ENCODE assay signal across 22 cellular contexts in genomic region chr6:159804504-159804903, GRCh38. TPM values are rescaled to one million over a fixed set of nuclear protein-coding genes. Genes with fewer than 3 reads are reported as not detected.
"Had no signal": no experiment of that assay in that cellular context is flagged by ENCODE, and none has a peak within 500 bp of the region (broad histone marks: within the 10 kb centered on the region; RNA-seq: fewer than 3 reads in every experiment).

No MANE protein-coding gene starts in this region.

- H3K27me3 ChIP-seq: body of pancreas, cardiac muscle cell, heart right ventricle had no signal

- H3K9me3 Mint-ChIP-seq: activated CD4-positive, alpha-beta memory T cell treated with anti-CD3 and anti-CD28 coated beads, Interleukin-2, amount 10 ng/mL, durations not matched to agents 7 days and 5 days; activated CD4-positive, alpha-beta T cell treated with anti-CD3 and anti-CD28 coated beads, Interleukin-2, amount 10 ng/mL, durations not matched to agents 24 days and 14 days; activated T-cell treated with anti-CD3 and anti-CD28 coated beads, Interleukin-2, amount 50 U/mL, for 72 hours; naive thymus-derived CD8-positive, alpha-beta T cell had no signal

- H3K4me3 Mint-ChIP-seq: activated CD4-positive, alpha-beta memory T cell treated with anti-CD3 and anti-CD28 coated beads, Interleukin-2, amount 10 ng/mL, durations not matched to agents 7 days and 5 days; activated CD4-positive, alpha-beta T cell treated with anti-CD3 and anti-CD28 coated beads, Interleukin-2, amount 10 ng/mL, durations not matched to agents 24 days and 14 days; activated T-cell treated with anti-CD3 and anti-CD28 coated beads, Interleukin-2, amount 50 U/mL, for 72 hours; naive thymus-derived CD8-positive, alpha-beta T cell had no signal

- H3K4me3 ChIP-seq: body of pancreas, cardiac muscle cell, heart right ventricle had no signal

- H3K27me3 Mint-ChIP-seq: activated CD4-positive, alpha-beta memory T cell treated with anti-CD3 and anti-CD28 coated beads, Interleukin-2, amount 10 ng/mL, durations not matched to agents 7 days and 5 days; activated CD4-positive, alpha-beta T cell treated with anti-CD3 and anti-CD28 coated beads, Interleukin-2, amount 10 ng/mL, durations not matched to agents 24 days and 14 days; naive thymus-derived CD8-positive, alpha-beta T cell had no signal

- H3K27ac ChIP-seq: cardiac muscle cell, epithelial cell of prostate, heart right ventricle had no signal

- ATAC-seq: activated CD4-positive, CD25-positive, alpha-beta regulatory T cell treated with anti-CD3 and anti-CD28 coated beads, Interleukin-2, amount 50 U/mL, for 24 hours; activated T-cell treated with anti-CD3 and anti-CD28 coated beads, Interleukin-2, amount 50 U/mL, for 72 hours; body of pancreas; heart right ventricle; left lobe of liver; naive thymus-derived CD8-positive, alpha-beta T cell; stimulated activated naive CD8-positive, alpha-beta T cell treated with anti-CD3 and anti-CD28 coated beads, Interleukin-15, Interleukin-2, amounts not matched to agents 100 U/mL and 50 U/mL, for 24 hours had no signal

- H3K36me3 ChIP-seq: cardiac muscle cell had no signal

- DNase-seq: activated CD4-positive, alpha-beta memory T cell treated with anti-CD3 and anti-CD28 coated beads, Interleukin-2, amount 10 ng/mL, durations not matched to agents 7 days and 5 days; activated CD4-positive, alpha-beta T cell treated with anti-CD3 and anti-CD28 coated beads, Interleukin-2, amount 10 ng/mL, durations not matched to agents 24 days and 14 days; activated gamma-delta T cell; activated naive CD4-positive, alpha-beta T cell treated with anti-CD3 and anti-CD28 coated beads, Interleukin-2, amount 50 U/mL, for 16 hours; activated T-cell treated with anti-CD3 and anti-CD28 coated beads, Interleukin-2, amount 50 U/mL, for 72 hours; anterior cingulate cortex; body of pancreas; heart right ventricle; kidney; naive thymus-derived CD8-positive, alpha-beta T cell; stimulated activated CD4-positive, alpha-beta T cell treated with anti-CD3 and anti-CD28 coated beads, Interleukin-4, amount 100 ng/mL, for 24 hours; stimulated activated naive CD8-positive, alpha-beta T cell treated with anti-CD3 and anti-CD28 coated beads, Interleukin-15, Interleukin-2, amounts not matched to agents 100 U/mL and 50 U/mL, for 24 hours had no signal

- H3K9me3 ChIP-seq: body of pancreas, heart right ventricle had no signal

- H3K27ac Mint-ChIP-seq: activated CD4-positive, alpha-beta memory T cell treated with anti-CD3 and anti-CD28 coated beads, Interleukin-2, amount 10 ng/mL, durations not matched to agents 7 days and 5 days; activated CD4-positive, alpha-beta T cell treated with anti-CD3 and anti-CD28 coated beads, Interleukin-2, amount 10 ng/mL, durations not matched to agents 24 days and 14 days; activated T-cell treated with anti-CD3 and anti-CD28 coated beads, Interleukin-2, amount 50 U/mL, for 72 hours had no signal

RNA-seq across cellular contexts. Expression of gene PNLDC1, which starts 4.4 kb away (rescaled TPM):
- total RNA-seq: cerebellum, fibroblast of villous mesenchyme, kidney, lung microvascular endothelial cell, osteocyte, progenitor cell of endocrine pancreas, ureter had no signal
